Comparison of ENCODE assay signal across 12 cellular contexts in genomic region chr4:152458801-152459302, GRCh38.
A peak's percentile ranks its signal among the peaks of the same experiment; 100 is the strongest.
DNase-seq lines count a peak whose midpoint lies in the region; ATAC-seq and TF ChIP-seq lines count a peak whose summit lies in the region.
"Had no signal": no experiment of that assay in that cellular context is flagged by ENCODE, and none has a peak within 500 bp of the region (broad histone marks: within the 10 kb centered on the region; RNA-seq: fewer than 3 reads in every experiment).

No MANE protein-coding gene starts in this region.

- peaks cover 74% of the 10 kb centered on the region for H3K4me1 Mint-ChIP-seq in activated T-helper 1 cell treated with anti-CD3 and anti-CD28 coated beads, Interleukin-12 subunit alpha, Interleukin-12 subunit beta, Interleukin-2, Interleukin-4 antibody, amounts not matched to agents 30 ng/mL and 10 ng/mL and 1 ng/mL, durations not matched to agents 14 hours and 24 hours and 36 hours (ENCODE audit: low read depth)

- H3K4me3 Mint-ChIP-seq in activated T-helper 1 cell treated with anti-CD3 and anti-CD28 coated beads, Interleukin-12 subunit alpha, Interleukin-12 subunit beta, Interleukin-2, Interleukin-4 antibody, amounts not matched to agents 30 ng/mL and 10 ng/mL and 1 ng/mL, durations not matched to agents 14 hours and 24 hours and 36 hours, result peak overlapping the region; percentile 32

- H3K4me1 ChIP-seq in osteoblast (ENCODE audit: insufficient read depth, low read length), result peaks cover 9% of the 10 kb centered on the region
- H3K4me1 ChIP-seq: vagina had no signal

- no peak overlapping the region for H3K4me3 ChIP-seq in osteoblast (ENCODE audit: insufficient read depth, low read length)
- H3K4me3 ChIP-seq: body of pancreas, vagina had no signal

- H3K36me3 Mint-ChIP-seq in activated T-helper 1 cell treated with anti-CD3 and anti-CD28 coated beads, Interleukin-12 subunit alpha, Interleukin-12 subunit beta, Interleukin-2, Interleukin-4 antibody, amounts not matched to agents 30 ng/mL and 10 ng/mL and 1 ng/mL, durations not matched to agents 14 hours and 24 hours and 36 hours (ENCODE audit: low read depth), result peaks cover 4% of the 10 kb centered on the region

- H3K79me2 ChIP-seq in osteoblast (ENCODE audit: insufficient read depth, low read length), result peaks cover 38% of the 10 kb centered on the region

- intact Hi-C loops in activated T-helper 1 cell treated with anti-CD3 and anti-CD28 coated beads, Interleukin-12 subunit alpha, Interleukin-12 subunit beta, Interleukin-2, Interleukin-4 antibody, amounts not matched to agents 30 ng/mL and 10 ng/mL and 1 ng/mL, durations not matched to agents 14 hours and 24 hours and 36 hours (cut with micrococcal nuclease), result loop anchor here (1.0 to 2.0 kb wide), 4 partner anchors 26 to 320 kb away; partner anchors contain the start of genes ARFIP1, FBXW7 and TIGD4

- no peaks in the 10 kb centered on the region for H3K9me3 ChIP-seq in osteoblast (ENCODE audit: low read depth, low read length)
- H3K9me3 ChIP-seq: body of pancreas, SK-N-SH, vagina had no signal

- DNase-seq in activated CD4-positive, CD25-positive, alpha-beta regulatory T cell (lab: John Stamatoyannopoulos, UW), result no peak
- peak; percentile 4 for DNase-seq in activated T-helper 1 cell treated with anti-CD3 and anti-CD28 coated beads, Interleukin-12 subunit alpha, Interleukin-12 subunit beta, Interleukin-2, Interleukin-4 antibody, amounts not matched to agents 30 ng/mL and 10 ng/mL and 1 ng/mL, durations not matched to agents 14 hours and 24 hours and 36 hours (ENCODE audit: low spot score)
- DNase-seq in osteoblast (ENCODE audit: insufficient read length, low spot score, missing footprints), result peak; percentile 25
- DNase-seq in cerebellum (ENCODE audit: low spot score), result no peak
- no peak for DNase-seq in NCI-H2081 (lab: John Stamatoyannopoulos, UW)
- no peak for DNase-seq in ACHN
- DNase-seq: body of pancreas, islet precursor cell, SK-N-SH had no signal

- peak; percentile 60 to 72 for ATAC-seq in activated CD4-positive, CD25-positive, alpha-beta regulatory T cell treated with anti-CD3 and anti-CD28 coated beads, Interleukin-2, amount 50 U/mL, for 24 hours
- peak; percentile 36 for ATAC-seq in HG03159 (IDR thresholded peaks at IDR 0.05; ENCODE audit: unreplicated experiment)
- ATAC-seq: body of pancreas had no signal

- no peaks in the 10 kb centered on the region for H4K20me1 ChIP-seq in osteoblast (ENCODE audit: insufficient read depth, low read length)

- no peaks in the 10 kb centered on the region for H3K9me3 Mint-ChIP-seq in activated T-helper 1 cell treated with anti-CD3 and anti-CD28 coated beads, Interleukin-12 subunit alpha, Interleukin-12 subunit beta, Interleukin-2, Interleukin-4 antibody, amounts not matched to agents 30 ng/mL and 10 ng/mL and 1 ng/mL, durations not matched to agents 14 hours and 24 hours and 36 hours

- no peaks in the 10 kb centered on the region for H3K27me3 Mint-ChIP-seq in activated T-helper 1 cell treated with anti-CD3 and anti-CD28 coated beads, Interleukin-12 subunit alpha, Interleukin-12 subunit beta, Interleukin-2, Interleukin-4 antibody, amounts not matched to agents 30 ng/mL and 10 ng/mL and 1 ng/mL, durations not matched to agents 14 hours and 24 hours and 36 hours (ENCODE audit: insufficient read depth)

- H3K4me2 ChIP-seq in osteoblast (ENCODE audit: insufficient read depth, low read length), result no peak overlapping the region
- H3K4me2 ChIP-seq: SK-N-SH had no signal

- H3K27ac Mint-ChIP-seq in activated T-helper 1 cell treated with anti-CD3 and anti-CD28 coated beads, Interleukin-12 subunit alpha, Interleukin-12 subunit beta, Interleukin-2, Interleukin-4 antibody, amounts not matched to agents 30 ng/mL and 10 ng/mL and 1 ng/mL, durations not matched to agents 14 hours and 24 hours and 36 hours, result peak overlapping the region; percentile 86

- H3K27ac ChIP-seq in osteoblast (ENCODE audit: low read depth, low read length), result no peak overlapping the region
- H3K27ac ChIP-seq: vagina had no signal

- in situ Hi-C loops in ACHN (cut with HindIII; ENCODE audit: low pct_ligation_motif_present, low pct_unique_long_range_greater_than_20kb, low sequenced_read_pairs), result no loop called here

- H3K36me3 ChIP-seq in osteoblast (ENCODE audit: insufficient read depth, low read length), result no peaks in the 10 kb centered on the region
- H3K36me3 ChIP-seq: vagina had no signal

- no peaks in the 10 kb centered on the region for H3K27me3 ChIP-seq in osteoblast (ENCODE audit: insufficient read depth, low read length)
- H3K27me3 ChIP-seq: body of pancreas, vagina had no signal

- no peak overlapping the region for H2AFZ ChIP-seq in osteoblast (ENCODE audit: low read length)

- no peak for TF ChIP-seq CTCF in osteoblast (IDR thresholded peaks at IDR 0.05; ENCODE audit: extremely low read depth, low read depth, low read length)

Comparison
In these comparisons a context has a peak if more than half of its experiments do, and no peak if none do; other contexts are left out.
1. DNase-seq: peak in activated T-helper 1 cell treated with anti-CD3 and anti-CD28 coated beads, Interleukin-12 subunit alpha, Interleukin-12 subunit beta, Interleukin-2, Interleukin-4 antibody, amounts not matched to agents 30 ng/mL and 10 ng/mL and 1 ng/mL, durations not matched to agents 14 hours and 24 hours and 36 hours (single experiment) and osteoblast (single experiment); none in activated CD4-positive, CD25-positive, alpha-beta regulatory T cell (0 of 4), cerebellum (single experiment), NCI-H2081 (0 of 2) and ACHN (single experiment).